Comparison of ENCODE assay signal across 16 cellular contexts in genomic region chr3:141952611-141953010, GRCh38.
"Had no signal": no experiment of that assay in that cellular context is flagged by ENCODE, and none has a peak within 500 bp of the region (broad histone marks: within the 10 kb centered on the region; RNA-seq: fewer than 3 reads in every experiment).

No MANE protein-coding gene starts in this region.

- H3K9me3 Mint-ChIP-seq: activated B cell treated with CpG ODN at 0.5 μM for 24 hours; activated CD4-positive, alpha-beta T cell treated with anti-CD3 and anti-CD28 coated beads, Interleukin-2, amount 10 ng/mL, durations not matched to agents 24 days and 14 days; activated naive CD8-positive, alpha-beta T cell treated with anti-CD3 and anti-CD28 coated beads, Interleukin-2, amount 10 ng/mL, durations not matched to agents 7 days and 5 days; activated T-helper 1 cell treated with anti-CD3 and anti-CD28 coated beads, Interleukin-12 subunit alpha, Interleukin-12 subunit beta, Interleukin-2, Interleukin-4 antibody, amounts not matched to agents 30 ng/mL and 10 ng/mL and 1 ng/mL, durations not matched to agents 14 hours and 24 hours and 36 hours; naive thymus-derived CD8-positive, alpha-beta T cell; stimulated activated naive CD8-positive, alpha-beta T cell treated with anti-CD3 and anti-CD28 coated beads, Interleukin-15, amount 100 ng/mL, for 72 hours; T-helper 1 cell treated with Interleukin-12 subunit alpha and Interleukin-12 subunit beta and Interleukin-4 antibody, amounts not matched to agents 30 μg/mL and 1 μg/mL, for 36 hours had no signal

- H3K27me3 Mint-ChIP-seq: activated B cell treated with CpG ODN at 0.5 μM for 24 hours; activated CD4-positive, alpha-beta T cell treated with anti-CD3 and anti-CD28 coated beads, Interleukin-2, amount 10 ng/mL, durations not matched to agents 24 days and 14 days; activated naive CD8-positive, alpha-beta T cell treated with anti-CD3 and anti-CD28 coated beads, Interleukin-2, amount 10 ng/mL, durations not matched to agents 7 days and 5 days; naive thymus-derived CD8-positive, alpha-beta T cell; stimulated activated naive CD8-positive, alpha-beta T cell treated with anti-CD3 and anti-CD28 coated beads, Interleukin-15, amount 100 ng/mL, for 72 hours had no signal

- H3K4me3 ChIP-seq: psoas muscle, spleen, testis had no signal

- H3K4me3 Mint-ChIP-seq: activated B cell treated with CpG ODN at 0.5 μM for 24 hours; activated CD4-positive, alpha-beta T cell treated with anti-CD3 and anti-CD28 coated beads, Interleukin-2, amount 10 ng/mL, durations not matched to agents 24 days and 14 days; activated CD8-positive, alpha-beta T cell treated with anti-CD3 and anti-CD28 coated beads, Interleukin-2, amount 10 ng/mL, durations not matched to agents 7 days and 5 days; activated naive CD8-positive, alpha-beta T cell treated with anti-CD3 and anti-CD28 coated beads, Interleukin-2, amount 10 ng/mL, durations not matched to agents 7 days and 5 days; activated T-helper 1 cell treated with anti-CD3 and anti-CD28 coated beads, Interleukin-12 subunit alpha, Interleukin-12 subunit beta, Interleukin-2, Interleukin-4 antibody, amounts not matched to agents 30 ng/mL and 10 ng/mL and 1 ng/mL, durations not matched to agents 14 hours and 24 hours and 36 hours; naive thymus-derived CD8-positive, alpha-beta T cell; stimulated activated naive CD8-positive, alpha-beta T cell treated with anti-CD3 and anti-CD28 coated beads, Interleukin-15, amount 100 ng/mL, for 72 hours; T-helper 1 cell treated with Interleukin-12 subunit alpha and Interleukin-12 subunit beta and Interleukin-4 antibody, amounts not matched to agents 30 μg/mL and 1 μg/mL, for 36 hours had no signal

- H3K4me1 ChIP-seq: psoas muscle, spleen, testis had no signal

- H3K36me3 ChIP-seq: brain microvascular endothelial cell had no signal

- H3K27ac ChIP-seq: brain microvascular endothelial cell, psoas muscle, spleen, testis had no signal

- ATAC-seq: activated CD8-positive, alpha-beta T cell treated with anti-CD3 and anti-CD28 coated beads, Interleukin-2, amount 10 ng/mL, durations not matched to agents 7 days and 5 days; naive thymus-derived CD8-positive, alpha-beta T cell; psoas muscle; sciatic nerve; stimulated activated naive CD8-positive, alpha-beta T cell treated with anti-CD3 and anti-CD28 coated beads, Interleukin-15, amount 100 ng/mL, for 72 hours had no signal

- DNase-seq: activated B cell treated with CpG ODN at 0.5 μM for 24 hours; activated CD4-positive, alpha-beta T cell treated with anti-CD3 and anti-CD28 coated beads, Interleukin-2, amount 10 ng/mL, durations not matched to agents 24 days and 14 days; activated CD8-positive, alpha-beta T cell treated with anti-CD3 and anti-CD28 coated beads, Interleukin-2, amount 10 ng/mL, durations not matched to agents 7 days and 5 days; activated naive CD8-positive, alpha-beta T cell treated with anti-CD3 and anti-CD28 coated beads, Interleukin-2, amount 10 ng/mL, durations not matched to agents 7 days and 5 days; brain microvascular endothelial cell; cortex of kidney; effector CD4-positive, alpha-beta T cell; naive thymus-derived CD8-positive, alpha-beta T cell; nucleus accumbens; psoas muscle; stimulated activated naive CD8-positive, alpha-beta T cell treated with anti-CD3 and anti-CD28 coated beads, Interleukin-15, amount 100 ng/mL, for 72 hours had no signal

- H3K9me3 ChIP-seq: psoas muscle, spleen, testis had no signal

- H3K27ac Mint-ChIP-seq: activated B cell treated with CpG ODN at 0.5 μM for 24 hours; activated CD4-positive, alpha-beta T cell treated with anti-CD3 and anti-CD28 coated beads, Interleukin-2, amount 10 ng/mL, durations not matched to agents 24 days and 14 days; activated CD8-positive, alpha-beta T cell treated with anti-CD3 and anti-CD28 coated beads, Interleukin-2, amount 10 ng/mL, durations not matched to agents 7 days and 5 days; activated naive CD8-positive, alpha-beta T cell treated with anti-CD3 and anti-CD28 coated beads, Interleukin-2, amount 10 ng/mL, durations not matched to agents 7 days and 5 days; activated T-helper 1 cell treated with anti-CD3 and anti-CD28 coated beads, Interleukin-12 subunit alpha, Interleukin-12 subunit beta, Interleukin-2, Interleukin-4 antibody, amounts not matched to agents 30 ng/mL and 10 ng/mL and 1 ng/mL, durations not matched to agents 14 hours and 24 hours and 36 hours; stimulated activated naive CD8-positive, alpha-beta T cell treated with anti-CD3 and anti-CD28 coated beads, Interleukin-15, amount 100 ng/mL, for 72 hours; T-helper 1 cell treated with Interleukin-12 subunit alpha and Interleukin-12 subunit beta and Interleukin-4 antibody, amounts not matched to agents 30 μg/mL and 1 μg/mL, for 36 hours had no signal

- H3K27me3 ChIP-seq: brain microvascular endothelial cell, spleen, testis had no signal
